In the genomic region with DNA sequence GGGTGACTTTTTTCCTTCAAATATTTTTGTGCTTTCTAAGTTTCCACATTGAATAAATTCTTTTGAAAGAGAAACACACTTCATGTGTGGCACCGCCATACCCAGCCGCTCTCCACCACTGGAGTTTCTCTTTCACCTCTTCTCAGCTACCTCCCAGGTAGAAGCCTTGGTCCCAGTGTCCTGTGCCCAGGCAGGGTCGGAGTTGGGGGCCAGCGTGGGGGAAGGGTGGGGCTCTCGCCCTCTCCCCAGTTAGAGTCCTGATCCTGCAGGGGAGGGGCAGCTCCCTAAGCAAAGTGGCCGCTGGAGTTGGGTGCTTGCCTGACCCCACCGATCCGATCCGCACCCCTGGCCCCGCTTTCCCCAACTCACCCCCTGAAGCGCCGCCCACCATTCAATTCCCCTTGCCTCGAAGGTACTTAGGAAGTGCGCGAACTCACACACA, we compare ENCODE assay signal across 8 cellular contexts. TPM values are rescaled to one million over a fixed set of nuclear protein-coding genes. Genes with fewer than 3 reads are reported as not detected.
DNase-seq lines count a peak whose midpoint lies in the region; ATAC-seq, FAIRE-seq and TF ChIP-seq lines count a peak whose summit lies in the region.

No MANE protein-coding gene starts in this region.

- no peak for DNase-seq in cardiac muscle cell (ENCODE audit: low read depth in 1 of 2, low spot score in 1 of 2)
- no peak for DNase-seq in cardiac septum (ENCODE audit: low spot score)
- no peak for DNase-seq in brain microvascular endothelial cell
- DNase-seq in mesendoderm: no peak
- DNase-seq in urothelium cell line (ENCODE audit: low spot score): peak; percentile 7
- DNase-seq in NCI-H510A (lab: John Stamatoyannopoulos, UW): no peak
- no peak for DNase-seq in NCI-H187 treated with DMSO at 0.1 percent for 48 hours (lab: John Stamatoyannopoulos, UW)

- peak overlapping the region; percentile 71 for H3K4me2 ChIP-seq in mesendoderm (ENCODE audit: low read length)

- H3K56ac ChIP-seq in mesendoderm (ENCODE audit: low read length): peak overlapping the region; percentile 68

- no peak overlapping the region for H4K5ac ChIP-seq in mesendoderm (ENCODE audit: low read length)

- H3K4me1 ChIP-seq in cardiac muscle cell (ENCODE audit: low read depth) (no peaks in the 10 kb centered on the region), mesendoderm (ENCODE audit: control insufficient read depth, low read depth, low read length) (peaks cover 3% of the 10 kb centered on the region)

- H3K27ac ChIP-seq in cardiac muscle cell (no peak overlapping the region), brain microvascular endothelial cell (no peak overlapping the region), mesendoderm (ENCODE audit: low read depth, low read length) (no peak overlapping the region)

- H3K18ac ChIP-seq in mesendoderm (ENCODE audit: low read length): no peak overlapping the region

- FAIRE-seq in urothelium cell line (lab: Jason Lieb, UNC): no peak

- peak overlapping the region; percentile 41 for H3K9ac ChIP-seq in mesendoderm (ENCODE audit: low read length)

- H3K27me3 ChIP-seq in cardiac muscle cell (peaks cover 26% of the 10 kb centered on the region), brain microvascular endothelial cell (replicated peaks) (no peaks in the 10 kb centered on the region), mesendoderm (ENCODE audit: insufficient read depth, low read length, poor library complexity) (no peaks in the 10 kb centered on the region)

- ATAC-seq in HG02938 (IDR thresholded peaks at IDR 0.05; ENCODE audit: unreplicated experiment): no peak

- no peak overlapping the region for H2BK120ac ChIP-seq in mesendoderm (ENCODE audit: low read depth, low read length)

- in situ Hi-C loops in brain microvascular endothelial cell (cut with HindIII; ENCODE audit: low pct_ligation_motif_present, low sequenced_read_pairs): no loop called here

- H3K79me2 ChIP-seq in mesendoderm (ENCODE audit: control insufficient read depth, insufficient read depth, low read length): no peaks in the 10 kb centered on the region

- intact Hi-C loops in cardiac septum (cut with DNase I): no loop called here

- H4K8ac ChIP-seq in mesendoderm (ENCODE audit: low read depth, low read length): no peak overlapping the region

- H3K23ac ChIP-seq in mesendoderm (ENCODE audit: low read length): no peak overlapping the region

- H2AK5ac ChIP-seq in mesendoderm (ENCODE audit: low read length): no peak overlapping the region

- TF ChIP-seq CTCF in cardiac muscle cell (IDR thresholded peaks at IDR 0.05; ENCODE audit: low read depth, low read length) (no peak), brain microvascular endothelial cell (IDR thresholded peaks at IDR 0.05; ENCODE audit: low read depth, low read length, missing control alignments) (no peak)

- no peaks in the 10 kb centered on the region for H3K79me1 ChIP-seq in mesendoderm (ENCODE audit: low read length)

- H3K36me3 ChIP-seq in cardiac muscle cell: no peaks in the 10 kb centered on the region
- H3K36me3 ChIP-seq in brain microvascular endothelial cell (replicated peaks): no peaks in the 10 kb centered on the region
- no peaks in the 10 kb centered on the region for H3K36me3 ChIP-seq in mesendoderm (ENCODE audit: control insufficient read depth, insufficient read depth, low read length)

- H3K4me3 ChIP-seq in cardiac muscle cell (peak overlapping the region; percentile 98), brain microvascular endothelial cell (ENCODE audit: low read depth, low read length) (peak overlapping the region; percentile 63), mesendoderm (ENCODE audit: low read length) (no peak overlapping the region)

- H3K4ac ChIP-seq in mesendoderm (ENCODE audit: low read depth, low read length): no peak overlapping the region

- no peak overlapping the region for H2BK5ac ChIP-seq in mesendoderm (ENCODE audit: low read length)

- WGBS in mesendoderm (ENCODE audit: extremely low coverage, insufficient coverage, low lambda C conversion rate): no CpG with 5 or more reads among the region's 15 CpGs

- no peak overlapping the region for H2BK15ac ChIP-seq in mesendoderm (replicated peaks; ENCODE audit: low read depth)

- H3K9me3 ChIP-seq in cardiac muscle cell (ENCODE audit: low read depth): no peaks in the 10 kb centered on the region

RNA-seq across cellular contexts. Expression of a gene that starts 0.8 kb away (rescaled TPM):
- total RNA-seq in cardiac muscle cell (0.49 and 1.3 TPM in 2 replicates), cardiac septum (6.0 TPM)
- polyA plus RNA-seq in cardiac muscle cell: 0.98 and 2.3 TPM in 2 replicates
- 3.1 TPM for polyA plus RNA-seq in mesendoderm (2013, experiment 1 of 2)
- 2.5 TPM for polyA plus RNA-seq in mesendoderm (2013, experiment 2 of 2)
